Comparison of ENCODE assay signal across 10 cellular contexts in the genomic region with DNA sequence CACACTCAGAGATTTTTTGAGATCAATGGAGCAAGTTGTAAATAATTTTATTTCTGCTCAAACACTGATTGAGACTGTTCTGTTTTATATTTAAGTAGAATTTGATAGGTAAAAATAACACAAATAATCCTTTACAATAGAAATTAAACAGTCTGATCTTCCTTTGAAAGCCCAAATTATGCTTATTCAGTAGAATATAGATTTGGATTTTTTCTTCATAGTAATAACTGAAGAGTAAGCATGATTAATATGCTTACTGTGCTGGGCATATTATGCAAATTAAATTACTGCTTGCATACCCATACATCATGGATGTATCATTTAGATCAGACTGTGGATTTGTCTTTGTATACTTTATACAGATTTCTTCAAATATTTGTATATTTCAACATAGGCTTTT.
"Had no signal": no experiment of that assay in that cellular context is flagged by ENCODE, and none has a peak within 500 bp of the region (broad histone marks: within the 10 kb centered on the region; RNA-seq: fewer than 3 reads in every experiment).

No MANE protein-coding gene starts in this region.

- ATAC-seq: GM23338, HCT116 had no signal

- H3K36me3 ChIP-seq: HAP-1 had no signal

- DNase-seq: GOT3, H7, H9, HFFc6 had no signal

- FAIRE-seq: H1, H54 had no signal

- H3K9me3 ChIP-seq: HAP-1 had no signal

- H3K4me3 ChIP-seq: GM23248, GM23338, HAP-1 had no signal

- H3K27ac ChIP-seq: GM23248 had no signal

- H3K9ac ChIP-seq: GM23248 had no signal

- H2AFZ ChIP-seq: GM23248, GM23338 had no signal

- H3K4me2 ChIP-seq: GM23338 had no signal
